1 cellular context compared by ENCODE assay signal in genomic region chr16:50279142-50279865, GRCh38.
TF ChIP-seq lines count a peak whose summit lies in the region.

No MANE protein-coding gene starts in this region.

TF ChIP-seq in SK-N-SH, 30 proteins besides CTCF, POLR2A, EP300 and RAD21 (continued from another document):
- TF ChIP-seq GATA2 (CRISPR knock-in tag; IDR thresholded peaks at IDR 0.05), result no peak
TF ChIP-seq in SK-N-SH: peak in this region for 0.
